In the genomic region with DNA sequence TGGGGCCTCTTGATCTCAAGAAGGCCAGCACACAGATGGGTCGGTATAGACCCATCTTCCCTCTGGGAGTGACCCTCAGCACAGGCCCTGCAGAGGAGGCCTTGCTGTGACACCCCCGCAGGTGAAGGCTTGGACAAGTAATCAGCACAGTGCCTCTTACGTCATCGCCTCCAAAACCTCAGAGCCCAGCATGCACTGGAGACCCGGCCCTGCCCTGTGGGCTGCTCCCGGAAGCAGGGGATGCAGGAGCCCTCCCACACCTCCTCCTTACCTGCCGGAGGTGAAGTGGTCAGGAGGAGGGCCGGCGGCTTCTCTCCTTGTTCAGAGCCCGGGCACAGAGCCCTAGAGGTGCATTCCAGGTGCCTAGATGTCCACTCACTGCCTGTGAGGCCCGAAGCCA, we compare ENCODE assay signal across 24 cellular contexts.
DNase-seq lines count a peak whose midpoint lies in the region; ATAC-seq, FAIRE-seq and TF ChIP-seq lines count a peak whose summit lies in the region.
"Had no signal": no experiment of that assay in that cellular context is flagged by ENCODE, and none has a peak within 500 bp of the region (broad histone marks: within the 10 kb centered on the region; RNA-seq: fewer than 3 reads in every experiment).

No MANE protein-coding gene starts in this region.

- FAIRE-seq in K562 (lab: Jason Lieb, UNC), result no peak
- FAIRE-seq: A204.1, GM12878, GM12892, GM18507 had no signal

- POLR2A ChIA-PET in K562 (lab: Yijun Ruan, JAX), result no interaction called here

- H3K27ac ChIP-seq in K562 (ENCODE audit: extremely low read depth, low read depth, low read length) (no peak overlapping the region), left lung (no peak overlapping the region), osteoblast (ENCODE audit: low read depth, low read length) (no peak overlapping the region)
- H3K27ac ChIP-seq: BLaER1 had no signal

- no peak for TF ChIP-seq POLR2A in K562 (conservative IDR thresholded peaks at IDR 0.05)

- H3K4me3 ChIP-seq in K562 (no peak overlapping the region), left lung (no peak overlapping the region), osteoblast (ENCODE audit: insufficient read depth, low read length) (no peak overlapping the region)
- H3K4me3 ChIP-seq: BLaER1, GM12878 had no signal

- no peaks in the 10 kb centered on the region for H3K9me1 ChIP-seq in K562 (ENCODE audit: control insufficient read depth, insufficient read depth, low read length)

- no peak for TF ChIP-seq CTCF in K562 (IDR thresholded peaks at IDR 0.05 in 2 of 3, conservative IDR thresholded peaks at IDR 0.05 in 1 of 3; ENCODE audit: insufficient read depth in 2 of 3, low read depth in 1 of 3, low read length in 3 of 3)
- TF ChIP-seq CTCF in left lung (IDR thresholded peaks at IDR 0.05), result no peak
- no peak for TF ChIP-seq CTCF in osteoblast (IDR thresholded peaks at IDR 0.05; ENCODE audit: extremely low read depth, low read depth, low read length)

- H4K20me1 ChIP-seq in K562 (replicated peaks; ENCODE audit: control insufficient read depth, insufficient read depth, low read length), result no peaks in the 10 kb centered on the region
- H4K20me1 ChIP-seq in osteoblast (ENCODE audit: insufficient read depth, low read length), result no peaks in the 10 kb centered on the region
- H4K20me1 ChIP-seq: BLaER1 had no signal

- WGBS in K562 (ENCODE audit: insufficient coverage, low coverage, missing lambda C conversion rate), result 2% methylated on average over 11 of the region's 11 CpGs

- in situ Hi-C loops in K562 (cut with MboI), result no loop called here

- intact Hi-C loops in K562 (cut with micrococcal nuclease) (no loop called here), left lung (cut with DNase I) (no loop called here)

- peaks cover 15% of the 10 kb centered on the region for H3K9me3 ChIP-seq in K562 (replicated peaks; ENCODE audit: control insufficient read depth, insufficient read depth, low read depth, low read length)
- no peaks in the 10 kb centered on the region for H3K9me3 ChIP-seq in left lung
- H3K9me3 ChIP-seq in osteoblast (ENCODE audit: low read depth, low read length), result peaks cover 15% of the 10 kb centered on the region
- H3K9me3 ChIP-seq: BE2C had no signal

- H2AFZ ChIP-seq in K562 (ENCODE audit: low read depth, low read length), result no peak overlapping the region
- H2AFZ ChIP-seq in osteoblast (ENCODE audit: low read length), result no peak overlapping the region

- no TSS peak for BruUV-seq in K562 (replicated peaks; lab: Mats Ljungman, UMichigan)

- TF ChIP-seq EP300 in K562 (IDR thresholded peaks at IDR 0.05; ENCODE audit: low read length), result no peak

- no peaks in the 10 kb centered on the region for H3K36me3 ChIP-seq in K562 (ENCODE audit: control insufficient read depth, insufficient read depth, low read length)
- no peaks in the 10 kb centered on the region for H3K36me3 ChIP-seq in left lung
- H3K36me3 ChIP-seq in osteoblast (ENCODE audit: insufficient read depth, low read length), result no peaks in the 10 kb centered on the region
- H3K36me3 ChIP-seq: BE2C, BLaER1 had no signal

- H3K79me2 ChIP-seq in K562 (ENCODE audit: control insufficient read depth, insufficient read depth, low read length) (no peaks in the 10 kb centered on the region), osteoblast (ENCODE audit: insufficient read depth, low read length) (no peaks in the 10 kb centered on the region)

- DNase-seq in K562 (ENCODE audit: extremely low read depth in 1 of 4, low spot score in 3 of 4) (no peak), left lung (no peak), osteoblast (ENCODE audit: insufficient read length, low spot score, missing footprints) (peak; percentile 27)
- DNase-seq: 8988T; ACHN; BE2C; CD4-positive, alpha-beta memory T cell; CD4-positive, CD25-positive, alpha-beta regulatory T cell; CD8-positive, alpha-beta memory T cell; COR-L47; DMS 273 treated with DMSO at 0.1 percent for 48 hours; DMS153; DMS53; DMS79; DND-41; EL; GDM1 had no signal

- no peak for TF ChIP-seq RAD21 in K562 (CRISPR knock-in tag; conservative IDR thresholded peaks at IDR 0.05 in 1 of 2, IDR thresholded peaks at IDR 0.05 in 1 of 2)

- H3K4me2 ChIP-seq in K562 (ENCODE audit: insufficient read depth, low read length) (no peak overlapping the region), osteoblast (ENCODE audit: insufficient read depth, low read length) (no peak overlapping the region)
- H3K4me2 ChIP-seq: BLaER1 had no signal

- H3K27me3 ChIP-seq in K562 (ENCODE audit: control insufficient read depth in 2 of 2, insufficient read depth in 2 of 2, low read length in 2 of 2) (peaks cover 34 to 81% of the 10 kb centered on the region in 2 experiments), left lung (no peaks in the 10 kb centered on the region), osteoblast (ENCODE audit: insufficient read depth, low read length) (no peaks in the 10 kb centered on the region)
- H3K27me3 ChIP-seq: BE2C, BLaER1 had no signal

- no peak overlapping the region for H3K9ac ChIP-seq in K562 (ENCODE audit: insufficient read depth in 1 of 2, low read depth in 2 of 2, low read length in 2 of 2)
- H3K9ac ChIP-seq: BLaER1 had no signal

- peaks cover 0 to 2% of the 10 kb centered on the region in 2 experiments; a peak in 1 of 5 replicates for H3K4me1 ChIP-seq in K562 (replicated peaks in 1 of 2; ENCODE audit: control insufficient read depth in 2 of 2, insufficient read depth in 2 of 2, low read length in 2 of 2)
- no peaks in the 10 kb centered on the region for H3K4me1 ChIP-seq in left lung
- H3K4me1 ChIP-seq in osteoblast (ENCODE audit: insufficient read depth, low read length), result no peaks in the 10 kb centered on the region
- H3K4me1 ChIP-seq: BE2C, BLaER1 had no signal

- CTCF ChIA-PET in K562 (lab: Yijun Ruan, JAX; ENCODE audit: low intra/inter-chr PET ratio), result interaction anchor here (0.9 kb wide), 1 partner anchor 25 kb away, joined by 3 read pairs; no protein-coding TSS in a partner anchor

- ATAC-seq in K562 (peak; percentile 52), left lung (peak; percentile 35), GM18873 (IDR thresholded peaks at IDR 0.05; ENCODE audit: low FRiP score, unreplicated experiment) (no peak), GM18907 (IDR thresholded peaks at IDR 0.05; ENCODE audit: unreplicated experiment) (no peak)
- ATAC-seq: GM12878 had no signal

TF ChIP-seq in K562, 482 proteins besides CTCF, POLR2A, EP300 and RAD21:
- TF ChIP-seq CREM (IDR thresholded peaks at IDR 0.05; ENCODE audit: low read depth) (0 out of 2 replicates have a peak, but pooled peaks have one; percentile 32), ATF7 (IDR thresholded peaks at IDR 0.05) (0 out of 2 replicates have a peak, but pooled peaks have one; percentile 43), RBM14 (IDR thresholded peaks at IDR 0.05; ENCODE audit: borderline replicate concordance, insufficient read depth, low read depth, low read length) (no peak)
- TF ChIP-seq, protein P1, sequence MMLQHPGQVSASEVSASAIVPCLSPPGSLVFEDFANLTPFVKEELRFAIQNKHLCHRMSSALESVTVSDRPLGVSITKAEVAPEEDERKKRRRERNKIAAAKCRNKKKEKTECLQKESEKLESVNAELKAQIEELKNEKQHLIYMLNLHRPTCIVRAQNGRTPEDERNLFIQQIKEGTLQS (IDR thresholded peaks at IDR 0.05), result peak; percentile 68
- TF ChIP-seq, protein P1 (CRISPR knock-in tag; conservative IDR thresholded peaks at IDR 0.05), result no peak

Comparison
In these comparisons a context has a peak if more than half of its experiments do, and no peak if none do; other contexts are left out.
1. ATAC-seq: peak in K562 (single experiment) and left lung (single experiment); none in GM18873 (single experiment) and GM18907 (single experiment).